Comparison of ENCODE assay signal across 17 cellular contexts in genomic region chr2:133986076-133986837, GRCh38.
DNase-seq lines count a peak whose midpoint lies in the region; ATAC-seq, FAIRE-seq and TF ChIP-seq lines count a peak whose summit lies in the region.
"Had no signal": no experiment of that assay in that cellular context is flagged by ENCODE, and none has a peak within 500 bp of the region (broad histone marks: within the 10 kb centered on the region; RNA-seq: fewer than 3 reads in every experiment).

No MANE protein-coding gene starts in this region.

- no peak for TF ChIP-seq RAD21 in K562 (CRISPR knock-in tag; conservative IDR thresholded peaks at IDR 0.05 in 1 of 2, IDR thresholded peaks at IDR 0.05 in 1 of 2)

- DNase-seq in Right ventricle myocardium inferior (ENCODE audit: missing footprints) (no peak), cardiac septum (ENCODE audit: low spot score) (no peak), K562 (ENCODE audit: extremely low read depth in 1 of 4, low spot score in 3 of 4) (peak in 2 of 4 experiments; percentile 31 to 48), right cardiac atrium (no peak), urothelium cell line (ENCODE audit: low spot score) (peak; percentile 76), HK-2 (ENCODE audit: unreplicated experiment) (no peak), GM19240 (ENCODE audit: insufficient read length, low spot score) (no peak)
- DNase-seq in activated naive CD4-positive, alpha-beta T cell (lab: John Stamatoyannopoulos, UW): no peak
- DNase-seq: activated naive CD4-positive, alpha-beta T cell treated with anti-CD3 and anti-CD28 coated beads for 36 hours; KBM-7; stimulated activated CD4-positive, alpha-beta T cell treated with anti-CD3 and anti-CD28 coated beads, Interleukin-15, amount 100 ng/mL, for 24 hours; uterus had no signal

- no peaks in the 10 kb centered on the region for H3K9me1 ChIP-seq in K562 (ENCODE audit: control insufficient read depth, insufficient read depth, low read length)

- H3K4me1 ChIP-seq in K562 (replicated peaks in 1 of 2; ENCODE audit: control insufficient read depth in 2 of 2, insufficient read depth in 2 of 2, low read length in 2 of 2): peaks cover 0 to 4% of the 10 kb centered on the region in 2 experiments; a peak in 2 of 5 replicates
- no peaks in the 10 kb centered on the region for H3K4me1 ChIP-seq in right cardiac atrium (ENCODE audit: control insufficient read depth, insufficient read depth, low read length)
- H3K4me1 ChIP-seq: gastroesophageal sphincter, uterus had no signal

- in situ Hi-C loops in K562 (cut with MboI): no loop called here

- no peaks in the 10 kb centered on the region for H4K20me1 ChIP-seq in K562 (replicated peaks; ENCODE audit: control insufficient read depth, insufficient read depth, low read length)

- no peak overlapping the region for H3K4me2 ChIP-seq in K562 (ENCODE audit: insufficient read depth, low read length)
- H3K4me2 ChIP-seq: A549, GM23338 had no signal

- TF ChIP-seq POLR2A in K562 (conservative IDR thresholded peaks at IDR 0.05): no peak

- H3K79me2 ChIP-seq in K562 (ENCODE audit: control insufficient read depth, insufficient read depth, low read length): no peaks in the 10 kb centered on the region

- ATAC-seq in Right ventricle myocardium inferior: peak; percentile 75
- peak; percentile 73 for ATAC-seq in K562
- ATAC-seq in right cardiac atrium: peak; percentile 65 to 78
- ATAC-seq: A549, gastroesophageal sphincter had no signal

- intact Hi-C loops in Right ventricle myocardium inferior (cut with DNase I) (no loop called here), cardiac septum (cut with DNase I) (loop anchor here (10.0 kb wide), 1 partner anchor 419 kb away; no protein-coding TSS in a partner anchor), K562 (cut with micrococcal nuclease) (no loop called here), right cardiac atrium (cut with DNase I) (no loop called here)

- H3K27me3 ChIP-seq in K562 (ENCODE audit: control insufficient read depth in 2 of 2, insufficient read depth in 2 of 2, low read length in 2 of 2): no peaks in the 10 kb centered on the region
- H3K27me3 ChIP-seq in right cardiac atrium (ENCODE audit: control insufficient read depth, insufficient read depth): no peaks in the 10 kb centered on the region
- H3K27me3 ChIP-seq: gastroesophageal sphincter, neutrophil, uterus had no signal

- H3K36me3 ChIP-seq in K562 (ENCODE audit: control insufficient read depth, insufficient read depth, low read length): no peaks in the 10 kb centered on the region
- H3K36me3 ChIP-seq: gastroesophageal sphincter, neutrophil, uterus had no signal

- H3K4me3 ChIP-seq in K562: no peak overlapping the region
- no peak overlapping the region for H3K4me3 ChIP-seq in right cardiac atrium (ENCODE audit: low read length)
- H3K4me3 ChIP-seq: A549, gastroesophageal sphincter, GM23338, uterus had no signal

- H3K9ac ChIP-seq in K562 (ENCODE audit: insufficient read depth in 1 of 2, low read depth in 2 of 2, low read length in 2 of 2): no peak overlapping the region

- 0% methylated on average over 3 of the region's 3 CpGs for WGBS in K562 (ENCODE audit: insufficient coverage, low coverage, missing lambda C conversion rate)
- 53% methylated on average over 3 of the region's 3 CpGs for WGBS in right cardiac atrium

- CTCF ChIA-PET in K562 (lab: Yijun Ruan, JAX; ENCODE audit: low intra/inter-chr PET ratio): no interaction called here

- POLR2A ChIA-PET in K562 (lab: Yijun Ruan, JAX): interaction anchor here (0.8 kb wide), 1 partner anchor 17 kb away, joined by 3 read pairs; no protein-coding TSS in a partner anchor

- FAIRE-seq in K562 (lab: Jason Lieb, UNC): no peak
- FAIRE-seq in urothelium cell line (lab: Jason Lieb, UNC): peak; percentile 66
- FAIRE-seq: A549, colon had no signal

- no peaks in the 10 kb centered on the region; the same call in 1 of the 2 replicates for H3K9me3 ChIP-seq in K562 (replicated peaks; ENCODE audit: control insufficient read depth, insufficient read depth, low read depth, low read length)
- no peaks in the 10 kb centered on the region for H3K9me3 ChIP-seq in right cardiac atrium (ENCODE audit: control insufficient read depth, low read length)
- H3K9me3 ChIP-seq: gastroesophageal sphincter, neutrophil, uterus had no signal

- no peak for TF ChIP-seq EP300 in K562 (IDR thresholded peaks at IDR 0.05; ENCODE audit: low read length)

- no peak overlapping the region for H3K27ac ChIP-seq in K562 (ENCODE audit: extremely low read depth, low read depth, low read length)
- peak overlapping the region; percentile 75 for H3K27ac ChIP-seq in right cardiac atrium (ENCODE audit: low read length)
- H3K27ac ChIP-seq: A549, gastroesophageal sphincter, neutrophil, uterus had no signal

- BruUV-seq in K562 (replicated peaks; lab: Mats Ljungman, UMichigan): no TSS peak

- no peak overlapping the region for H2AFZ ChIP-seq in K562 (ENCODE audit: low read depth, low read length)
- H2AFZ ChIP-seq: GM23338 had no signal

- TF ChIP-seq CTCF in K562 (IDR thresholded peaks at IDR 0.05 in 2 of 3, conservative IDR thresholded peaks at IDR 0.05 in 1 of 3; ENCODE audit: insufficient read depth in 2 of 3, low read depth in 1 of 3, low read length in 3 of 3): no peak

TF ChIP-seq in K562, 482 proteins besides CTCF, POLR2A, EP300 and RAD21 (continues in another document):
- TF ChIP-seq, protein P1, sequence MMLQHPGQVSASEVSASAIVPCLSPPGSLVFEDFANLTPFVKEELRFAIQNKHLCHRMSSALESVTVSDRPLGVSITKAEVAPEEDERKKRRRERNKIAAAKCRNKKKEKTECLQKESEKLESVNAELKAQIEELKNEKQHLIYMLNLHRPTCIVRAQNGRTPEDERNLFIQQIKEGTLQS (IDR thresholded peaks at IDR 0.05): peak; percentile 70
- TF ChIP-seq, protein P1 (CRISPR knock-in tag; conservative IDR thresholded peaks at IDR 0.05): no peak
- TF ChIP-seq, protein P2, sequence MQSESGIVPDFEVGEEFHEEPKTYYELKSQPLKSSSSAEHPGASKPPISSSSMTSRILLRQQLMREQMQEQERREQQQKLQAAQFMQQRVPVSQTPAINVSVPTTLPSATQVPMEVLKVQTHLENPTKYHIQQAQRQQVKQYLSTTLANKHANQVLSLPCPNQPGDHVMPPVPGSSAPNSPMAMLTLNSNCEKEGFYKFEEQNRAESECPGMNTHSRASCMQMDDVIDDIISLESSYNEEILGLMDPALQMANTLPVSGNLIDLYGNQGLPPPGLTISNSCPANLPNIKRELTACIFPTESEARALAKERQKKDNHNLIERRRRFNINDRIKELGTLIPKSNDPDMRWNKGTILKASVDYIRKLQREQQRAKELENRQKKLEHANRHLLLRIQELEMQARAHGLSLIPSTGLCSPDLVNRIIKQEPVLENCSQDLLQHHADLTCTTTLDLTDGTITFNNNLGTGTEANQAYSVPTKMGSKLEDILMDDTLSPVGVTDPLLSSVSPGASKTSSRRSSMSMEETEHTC (IDR thresholded peaks at IDR 0.05): no peak
- TF ChIP-seq MCM2 (IDR thresholded peaks at IDR 0.05; ENCODE audit: low read depth) (no peak), FOSL1 (tag; conservative IDR thresholded peaks at IDR 0.05) (peak; percentile 81), BDP1 (IDR thresholded peaks at IDR 0.05; ENCODE audit: insufficient read depth, insufficient read length) (no peak), DPF2 (IDR thresholded peaks at IDR 0.05) (peak; percentile 27; the same call in 1 of the 2 replicates), ZBTB12 (CRISPR knock-in tag; IDR thresholded peaks at IDR 0.05) (no peak), ARID2 (IDR thresholded peaks at IDR 0.05) (no peak), MAFK (IDR thresholded peaks at IDR 0.05; ENCODE audit: low read length) (no peak), FIP1L1 (IDR thresholded peaks at IDR 0.05; ENCODE audit: low read depth, low read length, poor library complexity, severe bottlenecking) (no peak), TEAD4 (IDR thresholded peaks at IDR 0.05; ENCODE audit: low read length) (peak; percentile 56; the same call in 1 of the 2 replicates), TEAD4 (CRISPR knock-in tag; IDR thresholded peaks at IDR 0.05; ENCODE audit: borderline replicate concordance) (no peak), KAT2B (IDR thresholded peaks at IDR 0.05; ENCODE audit: low read depth, low read length) (no peak), RBM15 (IDR thresholded peaks at IDR 0.05; ENCODE audit: insufficient read depth, low read length) (no peak), POLR2AphosphoS5 (IDR thresholded peaks at IDR 0.05; ENCODE audit: control insufficient read depth, insufficient read depth, low read depth, low read length) (no peak), ZNF316 (IDR thresholded peaks at IDR 0.05) (no peak), U2AF2 (optimal IDR thresholded peaks at IDR 0.05; ENCODE audit: low read depth, low read length) (no peak), TCFL5 (CRISPR knock-in tag; conservative IDR thresholded peaks at IDR 0.05) (no peak), SIN3B (IDR thresholded peaks at IDR 0.05; ENCODE audit: low read depth) (no peak), HCFC1 (IDR thresholded peaks at IDR 0.05; ENCODE audit: low read depth, low read length) (no peak), BRF1 (IDR thresholded peaks at IDR 0.05; ENCODE audit: borderline replicate concordance, extremely low read depth, insufficient read length) (no peak)
